23 cellular contexts compared by ENCODE assay signal in the genomic region with DNA sequence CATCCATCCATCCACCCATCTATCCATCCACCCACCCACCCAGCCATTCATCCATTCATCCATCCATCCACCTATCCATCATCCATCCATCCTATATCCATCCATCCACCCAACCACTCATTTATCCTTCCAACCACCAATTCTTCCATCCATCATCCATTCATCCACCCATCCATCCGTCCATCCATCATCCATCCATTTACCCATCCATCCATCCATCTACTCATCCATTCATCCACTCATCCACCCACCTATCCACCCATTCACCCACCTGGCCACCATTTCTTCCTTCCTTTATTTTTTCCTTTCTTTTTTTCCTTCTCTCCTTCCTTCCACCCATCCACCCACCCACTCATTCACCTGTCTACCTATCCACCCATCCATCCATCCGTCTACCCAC. TPM values are rescaled to one million over a fixed set of nuclear protein-coding genes. Genes with fewer than 3 reads are reported as not detected.
"Had no signal": no experiment of that assay in that cellular context is flagged by ENCODE, and none has a peak within 500 bp of the region (broad histone marks: within the 10 kb centered on the region; RNA-seq: fewer than 3 reads in every experiment).

No MANE protein-coding gene starts in this region.

- H3K4me3 ChIP-seq: MG63 had no signal

- H3K9ac ChIP-seq: SK-N-SH had no signal

- DNase-seq: Karpas-422, KG1, MG63, NCI-H1092, NCI-H1105 treated with DMSO at 0.1 percent for 48 hours, NCI-H1417 treated with DMSO at 0.1 percent for 48 hours, NCI-H146, NCI-H1694 treated with DMSO at 0.1 percent for 48 hours, NCI-H1930, NCI-H2081, NCI-H2107, NCI-H2171, NCI-H226, NCI-H446, NCI-H510A, NCI-H524 treated with DMSO at 0.1 percent for 48 hours, NCI-H69, NCI-H774, SHP77, SK-N-SH, SW 1271 had no signal

- H3K27me3 ChIP-seq: MG63 had no signal

- H3K4me2 ChIP-seq: SK-N-SH had no signal

- H3K27ac ChIP-seq: RWPE1 had no signal

- H3K9me3 ChIP-seq: MG63, SK-N-SH had no signal

- H3K36me3 ChIP-seq: MG63 had no signal

RNA-seq across cellular contexts. Expression of gene HTRA3, which starts 25.2 kb away (rescaled TPM):
- total RNA-seq: SK-MEL-5 had no signal
